Comparison of ENCODE assay signal across 2 cellular contexts in genomic region chr5:36985387-36985786, GRCh38.
TF ChIP-seq lines count a peak whose summit lies in the region.

No MANE protein-coding gene starts in this region.

TF ChIP-seq in HCT116, 20 proteins besides CTCF, POLR2A, EP300 and RAD21 (continued from another document):
- TF ChIP-seq REST (IDR thresholded peaks at IDR 0.05; ENCODE audit: low read depth) (no peak), ZNF274 (IDR thresholded peaks at IDR 0.05; ENCODE audit: low read depth, low read length) (no peak), SRF (IDR thresholded peaks at IDR 0.05; ENCODE audit: low read depth) (no peak), EZH2 (IDR thresholded peaks at IDR 0.05) (no peak), FOSL1 (IDR thresholded peaks at IDR 0.05; ENCODE audit: low read depth) (no peak), EGR1 (IDR thresholded peaks at IDR 0.05; ENCODE audit: low read depth) (no peak), ELF1 (IDR thresholded peaks at IDR 0.05; ENCODE audit: borderline replicate concordance, low read depth) (no peak)

TF ChIP-seq in WTC11, 78 proteins besides CTCF, POLR2A, EP300 and RAD21 (continued from another document):
- TF ChIP-seq ZSCAN18 (CRISPR knock-in tag; IDR thresholded peaks at IDR 0.05) (no peak), KAT7 (CRISPR knock-in tag; IDR thresholded peaks at IDR 0.05; ENCODE audit: borderline replicate concordance) (no peak), TCF7 (CRISPR knock-in tag; IDR thresholded peaks at IDR 0.05; ENCODE audit: low read depth) (no peak)
